Comparison of ENCODE assay signal across 27 cellular contexts in genomic region chr5:121797677-121798518, GRCh38. TPM values are rescaled to one million over a fixed set of nuclear protein-coding genes. Genes with fewer than 3 reads are reported as not detected.
DNase-seq lines count a peak whose midpoint lies in the region; ATAC-seq, FAIRE-seq and TF ChIP-seq lines count a peak whose summit lies in the region.
"Had no signal": no experiment of that assay in that cellular context is flagged by ENCODE, and none has a peak within 500 bp of the region (broad histone marks: within the 10 kb centered on the region; RNA-seq: fewer than 3 reads in every experiment).

No MANE protein-coding gene starts in this region.

- no peak for ATAC-seq in pancreas
- ATAC-seq: activated T-cell treated with anti-CD3 and anti-CD28 coated beads, Interleukin-2, amount 50 U/mL, for 4 hours; gastrocnemius medialis; left cardiac atrium had no signal

- H3K36me3 ChIP-seq in OCI-LY3 (replicated peaks; ENCODE audit: low read depth, low read length) = no peaks in the 10 kb centered on the region
- no peaks in the 10 kb centered on the region for H3K36me3 ChIP-seq in pancreas
- H3K36me3 ChIP-seq: gastrocnemius medialis, neutrophil, Peyer's patch, spleen, stomach, upper lobe of left lung had no signal

- H3K9me3 ChIP-seq in OCI-LY3 (ENCODE audit: insufficient read depth, low read length) = no peaks in the 10 kb centered on the region
- H3K9me3 ChIP-seq in pancreas = no peaks in the 10 kb centered on the region
- H3K9me3 ChIP-seq: gastrocnemius medialis, neutrophil, Peyer's patch, spleen, stomach, upper lobe of left lung had no signal

- H3K4me1 ChIP-seq in OCI-LY3 (ENCODE audit: low read length) (no peaks in the 10 kb centered on the region), pancreas (no peaks in the 10 kb centered on the region)
- H3K4me1 ChIP-seq: gastrocnemius medialis, Peyer's patch, spleen, stomach, upper lobe of left lung had no signal

- peaks cover 4% of the 10 kb centered on the region for H3K9me3 Mint-ChIP-seq in type B pancreatic cell
- H3K9me3 Mint-ChIP-seq: activated T-cell treated with anti-CD3 and anti-CD28 coated beads, Interleukin-2, amount 50 U/mL, for 4 hours; HFFc6 had no signal

- WGBS in pancreas, 2 donors = 36 to 38% methylated on average over 9 of the region's 9 CpGs

- H3K27ac ChIP-seq in OCI-LY3 (ENCODE audit: low read length) (no peak overlapping the region), epithelial cell of prostate (no peak overlapping the region), pancreas (no peak overlapping the region)
- H3K27ac ChIP-seq: 22Rv1, gastrocnemius medialis, HL-60, neutrophil, Peyer's patch, spleen, stomach, upper lobe of left lung had no signal

- H3K4me3 Mint-ChIP-seq in type B pancreatic cell = no peak overlapping the region
- H3K4me3 Mint-ChIP-seq: activated T-cell treated with anti-CD3 and anti-CD28 coated beads, Interleukin-2, amount 50 U/mL, for 4 hours; HFFc6 had no signal

- H2AFZ ChIP-seq in OCI-LY3 (ENCODE audit: low read depth, low read length) = 0 out of 2 replicates have a peak overlapping the region, but pooled peaks have one; percentile 65

- H3K27me3 ChIP-seq in OCI-LY3 (ENCODE audit: low read depth, low read length) (no peaks in the 10 kb centered on the region), pancreas (no peaks in the 10 kb centered on the region)
- H3K27me3 ChIP-seq: gastrocnemius medialis, neutrophil, Peyer's patch, spleen, stomach, upper lobe of left lung had no signal

- H3K4me3 ChIP-seq in OCI-LY3 (ENCODE audit: low read length) = no peak overlapping the region
- H3K4me3 ChIP-seq in pancreas = no peak overlapping the region
- H3K4me3 ChIP-seq: gastrocnemius medialis, Peyer's patch, spleen, stomach, upper lobe of left lung had no signal

- TF ChIP-seq CTCF in OCI-LY3 (IDR thresholded peaks at IDR 0.05; ENCODE audit: low read depth, low read length) = no peak
- TF ChIP-seq CTCF in pancreas (IDR thresholded peaks at IDR 0.05) = no peak
- no peak for TF ChIP-seq CTCF in type B pancreatic cell (conservative IDR thresholded peaks at IDR 0.05)

- DNase-seq in DMS53 (lab: John Stamatoyannopoulos, UW) (peak; percentile 5), DMS53 treated with DMSO at 0.1 percent for 48 hours (lab: John Stamatoyannopoulos, UW; ENCODE audit: unreplicated experiment) (no peak), epithelial cell of prostate (ENCODE audit: low read depth, low spot score) (peak; percentile 3), pancreas (no peak), NCI-H446 (lab: John Stamatoyannopoulos, UW) (no peak), type B pancreatic cell (ENCODE audit: extremely low spot score, unreplicated experiment) (no peak), SIG-M5 treated with dmso at 0.1 percent for 504 hours (lab: John Stamatoyannopoulos, UW; ENCODE audit: unreplicated experiment) (no peak)
- DNase-seq: activated CD4-positive, CD25-positive, alpha-beta regulatory T cell; activated naive CD4-positive, alpha-beta T cell treated with Interleukin-2 at 50 U/mL for 16 hours; activated T-cell treated with anti-CD3 and anti-CD28 coated beads, Interleukin-2, amount 50 U/mL, for 4 hours; dermis blood vessel endothelial cell; gastrocnemius medialis; HFFc6; left cardiac atrium; midbrain; NCI-H1694; Peyer's patch; spleen; stomach; upper lobe of left lung had no signal

- no peaks in the 10 kb centered on the region for H3K79me2 ChIP-seq in OCI-LY3 (ENCODE audit: low read length)

- H3K9ac ChIP-seq in OCI-LY3 (ENCODE audit: low read length) = no peak overlapping the region

- H3K27me3 Mint-ChIP-seq in type B pancreatic cell = no peaks in the 10 kb centered on the region

- H4K20me1 ChIP-seq in OCI-LY3 (ENCODE audit: insufficient read depth, low read length) = no peaks in the 10 kb centered on the region

- FAIRE-seq in pancreas (lab: Jason Lieb, UNC) = peak; percentile 17

- no peaks in the 10 kb centered on the region for H3K4me1 Mint-ChIP-seq in type B pancreatic cell (ENCODE audit: unreplicated experiment)

- H3K27ac Mint-ChIP-seq in type B pancreatic cell = no peak overlapping the region
- H3K27ac Mint-ChIP-seq: HFFc6 had no signal

- intact Hi-C loops in pancreas (cut with DNase I) = no loop called here

- no peaks in the 10 kb centered on the region for H3K36me3 Mint-ChIP-seq in type B pancreatic cell

- H3K4me2 ChIP-seq in OCI-LY3 (ENCODE audit: low read length) = no peak overlapping the region

RNA-seq across cellular contexts. Expression of gene FTMT, which starts 53.8 kb away (rescaled TPM):
- total RNA-seq in pancreas = not detected
- not detected for polyA plus RNA-seq in pancreas
- not detected in 2 replicates for total RNA-seq in type B pancreatic cell (ENCODE audit: low replicate concordance)
- total RNA-seq: activated T-cell treated with anti-CD3 and anti-CD28 coated beads, Interleukin-2, amount 50 U/mL, for 4 hours; cardiac septum; dermis blood vessel endothelial cell; gastrocnemius medialis; HFFc6; left cardiac atrium; Peyer's patch; spleen; stomach; T-helper 2 cell treated with Interferon-gamma antibody and Interleukin-4, amounts not matched to agents 100 ng/mL and 5 ng/mL, for 36 hours; upper lobe of left lung had no signal
- polyA plus RNA-seq: esophagus, spleen, stomach had no signal

Comparison
In these comparisons a context has a peak if more than half of its experiments do, and no peak if none do; other contexts are left out.
1. DNase-seq: peak in DMS53 (single experiment) and epithelial cell of prostate (single experiment); none in DMS53 treated with DMSO at 0.1 percent for 48 hours (single experiment), pancreas (0 of 6), NCI-H446 (0 of 2), type B pancreatic cell (single experiment) and SIG-M5 treated with dmso at 0.1 percent for 504 hours (single experiment).